In genomic region chr13:90184355-90184754, GRCh38 we compare ENCODE assay signal across 35 cellular contexts.
"Had no signal": no experiment of that assay in that cellular context is flagged by ENCODE, and none has a peak within 500 bp of the region (broad histone marks: within the 10 kb centered on the region; RNA-seq: fewer than 3 reads in every experiment).

No MANE protein-coding gene starts in this region.

- H3K4me1 ChIP-seq: adrenal gland, ascending aorta, breast epithelium had no signal

- H3K36me3 ChIP-seq: adrenal gland, ascending aorta, brain microvascular endothelial cell, breast epithelium, cardiac muscle cell had no signal

- H3K4me3 ChIP-seq: adrenal gland, ascending aorta, body of pancreas, breast epithelium, cardiac muscle cell had no signal

- DNase-seq: activated effector memory CD4-positive, alpha-beta T cell treated with anti-CD3 and anti-CD28 coated beads, Interleukin-2, amount 50 U/mL, for 16 hours; activated effector memory CD4-positive, alpha-beta T cell treated with Interleukin-2 at 50 U/mL for 16 hours; activated gamma-delta T cell; activated gamma-delta T cell treated with Interleukin-2 at 50 U/mL for 16 hours; activated naive CD4-positive, alpha-beta T cell; activated naive CD4-positive, alpha-beta T cell treated with anti-CD3 and anti-CD28 coated beads for 36 hours; activated naive CD4-positive, alpha-beta T cell treated with anti-CD3 and anti-CD28 coated beads, Interleukin-2, amount 10 ng/mL, durations not matched to agents 7 days and 5 days; activated naive CD4-positive, alpha-beta T cell treated with anti-CD3 and anti-CD28 coated beads, Interleukin-2, amount 50 U/mL, for 16 hours; activated naive CD4-positive, alpha-beta T cell treated with Interleukin-2 at 50 U/mL for 16 hours; activated naive CD8-positive, alpha-beta T cell treated with anti-CD3 and anti-CD28 coated beads for 36 hours; activated naive CD8-positive, alpha-beta T cell treated with anti-CD3 and anti-CD28 coated beads, Interleukin-2, amount 10 ng/mL, durations not matched to agents 7 days and 5 days; activated naive CD8-positive, alpha-beta T cell treated with anti-CD3 and anti-CD28 coated beads, Interleukin-2, amount 50 U/mL, for 24 hours; activated T-cell treated with anti-CD3 and anti-CD28 coated beads for 4 hours; activated T-cell treated with anti-CD3 and anti-CD28 coated beads, Interleukin-2, amount 50 U/mL, for 1 hour; activated T-cell treated with anti-CD3 and anti-CD28 coated beads, Interleukin-2, amount 50 U/mL, for 24 hours; activated T-cell treated with anti-CD3 and anti-CD28 coated beads, Interleukin-2, amount 50 U/mL, for 4 hours; activated T-cell treated with anti-CD3 and anti-CD28 coated beads, Interleukin-2, amount 50 U/mL, for 48 hours; activated T-cell treated with anti-CD3 and anti-CD28 coated beads, Interleukin-2, amount 50 U/mL, for 72 hours; adrenal gland; amniotic stem cell; amygdala; anterior cingulate cortex; aorta; body of pancreas; brain microvascular endothelial cell; caudate nucleus; central memory CD4-positive, alpha-beta T cell; cerebellar nuclear complex had no signal

- ATAC-seq: activated naive CD4-positive, alpha-beta T cell treated with anti-CD3 and anti-CD28 coated beads, Interleukin-2, amount 50 U/mL, for 72 hours; activated naive CD8-positive, alpha-beta T cell treated with anti-CD3 and anti-CD28 coated beads, Interleukin-2, amount 50 U/mL, for 24 hours; activated T-cell treated with anti-CD3 and anti-CD28 coated beads, Interleukin-2, amount 50 U/mL, for 4 hours; activated T-cell treated with anti-CD3 and anti-CD28 coated beads, Interleukin-2, amount 50 U/mL, for 72 hours; activated T-helper 17 cell treated with anti-CD3 and anti-CD28 coated beads, Interleukin-2, amount 50 U/mL, for 72 hours; body of pancreas had no signal

- H3K27ac ChIP-seq: adrenal gland, ascending aorta, body of pancreas, brain microvascular endothelial cell, breast epithelium, cardiac muscle cell had no signal

- FAIRE-seq: astrocyte, bronchial epithelial cell had no signal

- H3K9me3 ChIP-seq: adrenal gland, ascending aorta, body of pancreas, breast epithelium had no signal

- H3K27me3 ChIP-seq: adrenal gland, ascending aorta, body of pancreas, brain microvascular endothelial cell, breast epithelium, cardiac muscle cell had no signal
